Comparison of ENCODE assay signal across 17 cellular contexts in the genomic region with DNA sequence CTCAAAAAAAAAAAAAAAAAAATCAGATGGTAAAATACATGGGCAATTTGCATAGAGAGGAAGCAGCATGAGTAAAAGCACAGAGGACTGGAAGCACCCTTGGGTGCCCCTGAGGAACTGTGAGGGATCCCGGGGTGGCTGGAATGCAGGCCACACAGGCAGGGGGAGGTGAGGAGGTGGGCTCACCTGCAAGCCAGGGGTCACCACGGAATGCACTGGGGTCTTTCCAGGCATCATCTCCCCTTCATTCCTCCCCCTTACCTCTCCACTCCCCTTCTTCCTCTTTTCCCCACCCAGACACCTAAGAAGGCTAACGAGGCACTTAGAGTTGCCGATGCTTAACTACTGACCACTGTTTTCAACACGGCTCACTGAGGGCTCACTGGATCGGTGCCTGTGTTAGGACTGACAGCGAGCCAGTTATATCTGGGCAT. TPM values are rescaled to one million over a fixed set of nuclear protein-coding genes. Genes with fewer than 3 reads are reported as not detected.
A peak's percentile ranks its signal among the peaks of the same experiment; 100 is the strongest.
DNase-seq lines count a peak whose midpoint lies in the region; ATAC-seq, FAIRE-seq and TF ChIP-seq lines count a peak whose summit lies in the region.
"Had no signal": no experiment of that assay in that cellular context is flagged by ENCODE, and none has a peak within 500 bp of the region (broad histone marks: within the 10 kb centered on the region; RNA-seq: fewer than 3 reads in every experiment).

No MANE protein-coding gene starts in this region.

- H3K27ac ChIP-seq in K562 (ENCODE audit: extremely low read depth, low read depth, low read length), result no peak overlapping the region
- H3K27ac ChIP-seq: ascending aorta, esophagus squamous epithelium had no signal

- CTCF ChIA-PET in K562 (lab: Yijun Ruan, JAX; ENCODE audit: low intra/inter-chr PET ratio), result no interaction called here

- H3K4me2 ChIP-seq in K562 (ENCODE audit: insufficient read depth, low read length), result no peak overlapping the region
- H3K4me2 ChIP-seq: GM23338 had no signal

- no peak for TF ChIP-seq EP300 in K562 (IDR thresholded peaks at IDR 0.05; ENCODE audit: low read length)

- 24% methylated on average over 7 of the region's 7 CpGs for WGBS in K562 (ENCODE audit: insufficient coverage, low coverage, missing lambda C conversion rate)

- no peaks in the 10 kb centered on the region for H3K27me3 ChIP-seq in K562 (ENCODE audit: control insufficient read depth in 2 of 2, insufficient read depth in 2 of 2, low read length in 2 of 2)
- H3K27me3 ChIP-seq: ascending aorta, esophagus squamous epithelium had no signal

- H3K4me1 ChIP-seq in K562 (replicated peaks in 1 of 2; ENCODE audit: control insufficient read depth in 2 of 2, insufficient read depth in 2 of 2, low read length in 2 of 2), result peaks cover 3 to 6% of the 10 kb centered on the region in 2 experiments; a peak in 2 of 5 replicates
- H3K4me1 ChIP-seq: ascending aorta had no signal

- no peak for TF ChIP-seq RAD21 in K562 (CRISPR knock-in tag; conservative IDR thresholded peaks at IDR 0.05 in 1 of 2, IDR thresholded peaks at IDR 0.05 in 1 of 2)

- H3K4me3 ChIP-seq in GM12865 (ENCODE audit: low read depth, low read length) (no peak overlapping the region), K562 (no peak overlapping the region)
- H3K4me3 ChIP-seq: ascending aorta, esophagus squamous epithelium, GM23338 had no signal

- in situ Hi-C loops in K562 (cut with MboI), result no loop called here

- no peaks in the 10 kb centered on the region for H3K79me2 ChIP-seq in K562 (ENCODE audit: control insufficient read depth, insufficient read depth, low read length)

- H2AFZ ChIP-seq in K562 (ENCODE audit: low read depth, low read length), result no peak overlapping the region
- H2AFZ ChIP-seq: GM23338 had no signal

- no peak for TF ChIP-seq POLR2A in K562 (conservative IDR thresholded peaks at IDR 0.05)

- DNase-seq in GM12865 (ENCODE audit: low read depth), result peak; percentile 26
- no peak for DNase-seq in K562 (ENCODE audit: extremely low read depth in 1 of 4, low spot score in 3 of 4)
- DNase-seq in NCI-H1092 treated with DMSO at 0.1 percent for 48 hours (lab: John Stamatoyannopoulos, UW), result no peak
- no peak for DNase-seq in COR-L47 (lab: John Stamatoyannopoulos, UW)
- no peak for DNase-seq in LoVo (ENCODE audit: low spot score)
- no peak for DNase-seq in NOMO-1 treated with dmso at 0.1 percent for 144 hours (lab: John Stamatoyannopoulos, UW; ENCODE audit: unreplicated experiment)
- DNase-seq: activated CD8-positive, alpha-beta memory T cell treated with anti-CD3 and anti-CD28 coated beads for 24 hours; activated gamma-delta T cell; dermis blood vessel endothelial cell; esophagus squamous epithelium; NCI-H1417 treated with DMSO at 0.1 percent for 48 hours; NCI-H345 had no signal

- no TSS peak for BruUV-seq in K562 (replicated peaks; lab: Mats Ljungman, UMichigan)

- H3K36me3 ChIP-seq in K562 (ENCODE audit: control insufficient read depth, insufficient read depth, low read length), result no peaks in the 10 kb centered on the region
- H3K36me3 ChIP-seq: ascending aorta, esophagus squamous epithelium had no signal

- peak overlapping the region in 1 of 2 experiments; percentile 2; a peak in 1 of 4 replicates for H3K9ac ChIP-seq in K562 (ENCODE audit: insufficient read depth in 1 of 2, low read depth in 2 of 2, low read length in 2 of 2)

- TF ChIP-seq CTCF in GM12865 (IDR thresholded peaks at IDR 0.05; ENCODE audit: insufficient read depth, low read depth, low read length, missing control alignments), result no peak
- TF ChIP-seq CTCF in K562 (IDR thresholded peaks at IDR 0.05 in 2 of 3, conservative IDR thresholded peaks at IDR 0.05 in 1 of 3; ENCODE audit: insufficient read depth in 2 of 3, low read depth in 1 of 3, low read length in 3 of 3), result no peak

- ATAC-seq in GM19395 (IDR thresholded peaks at IDR 0.05; ENCODE audit: unreplicated experiment) (peak; percentile 67), HG03342 (IDR thresholded peaks at IDR 0.05; ENCODE audit: unreplicated experiment) (peak; percentile 78), K562 (no peak; the same call in 1 of the 3 replicates)
- ATAC-seq: GM23338 had no signal

- intact Hi-C loops in K562 (cut with micrococcal nuclease), result no loop called here

- no peaks in the 10 kb centered on the region for H3K9me1 ChIP-seq in K562 (ENCODE audit: control insufficient read depth, insufficient read depth, low read length)

- POLR2A ChIA-PET in K562 (lab: Yijun Ruan, JAX), result interaction anchor here (0.6 kb wide), 2 partner anchors 31 to 43 kb away, joined by 4 read pairs; no protein-coding TSS in a partner anchor

- H4K20me1 ChIP-seq in K562 (replicated peaks; ENCODE audit: control insufficient read depth, insufficient read depth, low read length), result no peaks in the 10 kb centered on the region

- H3K9me3 ChIP-seq in K562 (replicated peaks; ENCODE audit: control insufficient read depth, insufficient read depth, low read depth, low read length), result no peaks in the 10 kb centered on the region
- H3K9me3 ChIP-seq: ascending aorta, esophagus squamous epithelium had no signal

- FAIRE-seq in K562 (lab: Jason Lieb, UNC), result no peak
- FAIRE-seq: D721Med had no signal

TF ChIP-seq in K562, 482 proteins besides CTCF, POLR2A, EP300 and RAD21:
- no peak for TF ChIP-seq PHF20 (IDR thresholded peaks at IDR 0.05; ENCODE audit: partially characterized antibody)
- TF ChIP-seq SPI1 (IDR thresholded peaks at IDR 0.05; ENCODE audit: borderline replicate concordance, low read depth, low read length), result 0 out of 2 replicates have a peak, but pooled peaks have one; percentile 3
- no peak for TF ChIP-seq SNIP1 (IDR thresholded peaks at IDR 0.05; ENCODE audit: low read depth)
- TF ChIP-seq SIRT6 (IDR thresholded peaks at IDR 0.05; ENCODE audit: low read depth, low read length), result no peak

RNA-seq across cellular contexts. Expression of a gene that starts 14.4 kb away (rescaled TPM):
- total RNA-seq in K562 (2011; cell fraction: chromatin; rRNA removed; ENCODE audit: low replicate concordance), result 70.1 and 194 TPM in 2 replicates
- total RNA-seq in K562 (2011; cell fraction: nucleolus; rRNA removed), result 103 and 109 TPM in 2 replicates
- 63.5 and 76.8 TPM in 2 replicates for total RNA-seq in K562 (2011; cell fraction: nucleoplasm; rRNA removed)
- total RNA-seq in K562 (2014; rRNA removed) (29.2 and 30.4 TPM in 2 replicates), K562 (2014; rRNA removed; fragmentation: Illumina TruSeq; extraction: Trizol) (6.4 and 8.6 TPM in 2 replicates), K562 (2015; rRNA removed; fragmentation: Illumina TruSeq; extraction: Trizol) (12.0 and 13.2 TPM in 2 replicates), K562 (2021) (27.8 and 31.0 TPM in 2 replicates)
- polyA plus RNA-seq in K562 (2011; rRNA removed) (14.2 and 17.2 TPM in 2 replicates), K562 (2014; fragmentation: Illumina TruSeq; extraction: Trizol) (21.7 and 33.6 TPM in 2 replicates), K562 (2014; fragmentation: Nextera tagmentation; extraction: Ambion mirVana) (under 1 TPM; 0.15 to 0.45 TPM), K562 (2014; rRNA removed) (27.0 and 29.1 TPM in 2 replicates)
- polyA plus RNA-seq in K562 (2011; cell fraction: cytosol; rRNA removed), result 8.8 and 22.2 TPM in 2 replicates
- 107 and 176 TPM in 2 replicates for polyA plus RNA-seq in K562 (2011; cell fraction: nucleus; rRNA removed)
- 15.6 and 30.3 TPM in 2 replicates for polyA plus RNA-seq in K562 (2012)
- 5.7 and 11.0 TPM in 2 replicates for polyA minus RNA-seq in K562 (2011; rRNA and poly(A)+ RNA removed)
- 6.4 and 7.5 TPM in 2 replicates for polyA minus RNA-seq in K562 (2011; cell fraction: cytosol; rRNA and poly(A)+ RNA removed)
- polyA minus RNA-seq in K562 (2011; cell fraction: nucleus; rRNA and poly(A)+ RNA removed), result 23.3 and 26.9 TPM in 2 replicates

RNA-seq across cellular contexts. Expression of a gene that starts 46.5 kb away (rescaled TPM):
- 2.5 and 7.2 TPM in 2 replicates for total RNA-seq in K562 (2011; cell fraction: chromatin; rRNA removed; ENCODE audit: low replicate concordance)
- 0.67 and 1.7 TPM in 2 replicates for total RNA-seq in K562 (2011; cell fraction: nucleolus; rRNA removed)
- total RNA-seq in K562 (2011; cell fraction: nucleoplasm; rRNA removed), result 1.9 and 3.3 TPM in 2 replicates
- total RNA-seq in K562 (2014; rRNA removed), result 0.49 and 1.0 TPM in 2 replicates
- 1.4 and 1.6 TPM in 2 replicates for total RNA-seq in K562 (2014; rRNA removed; fragmentation: Illumina TruSeq; extraction: Trizol)
- 1.1 and 1.4 TPM in 2 replicates for total RNA-seq in K562 (2015; rRNA removed; fragmentation: Illumina TruSeq; extraction: Trizol)
- total RNA-seq in K562 (2021), result 0.74 and 0.75 TPM in 2 replicates
- polyA plus RNA-seq in K562 (2011; rRNA removed), result 0.78 and 0.91 TPM in 2 replicates
- 0.10 and 0.24 TPM in 2 replicates for polyA plus RNA-seq in K562 (2011; cell fraction: cytosol; rRNA removed)
- polyA plus RNA-seq in K562 (2011; cell fraction: nucleus; rRNA removed), result 0.88 and 1.1 TPM in 2 replicates
- 0.25 and 1.00 TPM in 2 replicates for polyA plus RNA-seq in K562 (2012)
- polyA plus RNA-seq in K562 (2014; fragmentation: Illumina TruSeq; extraction: Trizol), result 0.33 and 0.65 TPM in 2 replicates
- under 1 TPM; 0.03 to 0.25 TPM for polyA plus RNA-seq in K562 (2014; fragmentation: Nextera tagmentation; extraction: Ambion mirVana)
- polyA plus RNA-seq in K562 (2014; rRNA removed), result 0.38 and 0.94 TPM in 2 replicates
- 3.4 and 5.4 TPM in 2 replicates for polyA minus RNA-seq in K562 (2011; rRNA and poly(A)+ RNA removed)
- 1.3 and 2.1 TPM in 2 replicates for polyA minus RNA-seq in K562 (2011; cell fraction: cytosol; rRNA and poly(A)+ RNA removed)
- 0.81 and 1.6 TPM in 2 replicates for polyA minus RNA-seq in K562 (2011; cell fraction: nucleus; rRNA and poly(A)+ RNA removed)
- total RNA-seq: ascending aorta had no signal
